20 cellular contexts compared by ENCODE assay signal in the genomic region with DNA sequence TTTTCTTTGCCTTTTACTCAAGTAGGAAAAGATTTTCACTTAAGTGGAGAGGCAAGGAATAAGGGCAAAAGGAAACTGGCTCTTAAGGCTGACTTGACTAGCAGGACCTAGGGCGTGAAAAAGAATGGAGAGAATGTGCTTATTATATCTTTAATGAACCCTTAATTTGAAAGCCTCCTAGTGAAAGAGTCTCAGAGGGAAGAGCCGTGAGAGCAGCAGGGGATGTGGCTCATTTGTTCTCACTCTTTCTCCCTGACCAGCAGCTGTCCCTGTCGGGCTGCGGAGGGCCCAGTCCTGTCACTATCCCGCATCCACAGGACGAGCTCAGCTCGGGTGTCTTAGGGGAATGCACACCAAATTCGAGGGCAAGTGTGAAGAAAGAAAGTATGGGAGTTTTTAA.
A peak's percentile ranks its signal among the peaks of the same experiment; 100 is the strongest.
DNase-seq lines count a peak whose midpoint lies in the region; ATAC-seq and TF ChIP-seq lines count a peak whose summit lies in the region.
"Had no signal": no experiment of that assay in that cellular context is flagged by ENCODE, and none has a peak within 500 bp of the region (broad histone marks: within the 10 kb centered on the region; RNA-seq: fewer than 3 reads in every experiment).

No MANE protein-coding gene starts in this region.

- H3K36me3 Mint-ChIP-seq in WTC11, result no peaks in the 10 kb centered on the region
- H3K36me3 Mint-ChIP-seq in neural crest cell (ENCODE audit: low read depth), result no peaks in the 10 kb centered on the region
- H3K36me3 Mint-ChIP-seq in activated naive CD4-positive, alpha-beta T cell treated with anti-CD3 and anti-CD28 coated beads, Interleukin-2, amount 50 U/mL, for 72 hours, result no peaks in the 10 kb centered on the region
- H3K36me3 Mint-ChIP-seq: activated naive CD4-positive, alpha-beta T cell treated with anti-CD3 and anti-CD28 coated beads, Interleukin-2, amount 50 U/mL, for 24 hours; CD14-positive monocyte; naive thymus-derived CD4-positive, alpha-beta T cell had no signal

- H3K27me3 Mint-ChIP-seq in WTC11 (ENCODE audit: low read depth) (no peaks in the 10 kb centered on the region), neural crest cell (ENCODE audit: low read depth) (no peaks in the 10 kb centered on the region)
- H3K27me3 Mint-ChIP-seq: activated CD8-positive, alpha-beta T cell treated with anti-CD3 and anti-CD28 coated beads for 36 hours had no signal

- DNase-seq in Ammon's horn (ENCODE audit: low spot score), result peak; percentile 38
- peak; percentile 28 for DNase-seq in WTC11 (ENCODE audit: low spot score)
- peak; percentile 23 for DNase-seq in iPS DF 19.7 (ENCODE audit: low read depth, low spot score)
- no peak for DNase-seq in neural crest cell (ENCODE audit: low read depth, low spot score)
- DNase-seq in NCI-H748 (lab: John Stamatoyannopoulos, UW; ENCODE audit: unreplicated experiment), result no peak
- DNase-seq in activated naive CD4-positive, alpha-beta T cell treated with anti-CD3 and anti-CD28 coated beads, Interleukin-2, amount 50 U/mL, for 72 hours (ENCODE audit: low spot score in 2 of 2), result no peak
- no peak for DNase-seq in stimulated activated CD4-positive, alpha-beta T cell treated with anti-CD3 and anti-CD28 coated beads, Interleukin-12 subunit alpha, Interleukin-12 subunit beta, amount 100 ng/mL, for 4 hours
- no peak for DNase-seq in dedifferentiated amniotic fluid mesenchymal stem cell (ENCODE audit: extremely low spot score)
- DNase-seq: activated CD8-positive, alpha-beta T cell treated with anti-CD3 and anti-CD28 coated beads for 36 hours; activated T-cell treated with anti-CD3 and anti-CD28 coated beads, Interleukin-2, amount 50 U/mL, for 4 hours; body of pancreas; DMS53; naive thymus-derived CD4-positive, alpha-beta T cell; NCI-H187 treated with DMSO at 0.1 percent for 48 hours; NCI-H446; SHP77 treated with DMSO at 0.1 percent for 48 hours; stimulated activated naive CD8-positive, alpha-beta T cell treated with anti-CD3 and anti-CD28 coated beads, Interleukin-15, Interleukin-2, amounts not matched to agents 100 U/mL and 50 U/mL, for 24 hours; T-helper 17 cell had no signal

- ATAC-seq in WTC11, result peak; percentile 95
- no peak for ATAC-seq in activated naive CD4-positive, alpha-beta T cell treated with anti-CD3 and anti-CD28 coated beads, Interleukin-2, amount 50 U/mL, for 72 hours
- ATAC-seq: activated CD8-positive, alpha-beta T cell treated with anti-CD3 and anti-CD28 coated beads for 36 hours; activated T-cell treated with anti-CD3 and anti-CD28 coated beads, Interleukin-2, amount 50 U/mL, for 4 hours; body of pancreas; naive thymus-derived CD4-positive, alpha-beta T cell; stimulated activated naive CD8-positive, alpha-beta T cell treated with anti-CD3 and anti-CD28 coated beads, Interleukin-15, Interleukin-2, amounts not matched to agents 100 U/mL and 50 U/mL, for 24 hours; T-helper 17 cell had no signal

- H3K9me3 Mint-ChIP-seq in WTC11 (no peaks in the 10 kb centered on the region), neural crest cell (no peaks in the 10 kb centered on the region)
- no peaks in the 10 kb centered on the region for H3K9me3 Mint-ChIP-seq in activated naive CD4-positive, alpha-beta T cell treated with anti-CD3 and anti-CD28 coated beads, Interleukin-2, amount 50 U/mL, for 72 hours
- H3K9me3 Mint-ChIP-seq: activated CD8-positive, alpha-beta T cell treated with anti-CD3 and anti-CD28 coated beads for 36 hours; activated naive CD4-positive, alpha-beta T cell treated with anti-CD3 and anti-CD28 coated beads, Interleukin-2, amount 50 U/mL, for 24 hours; activated T-cell treated with anti-CD3 and anti-CD28 coated beads, Interleukin-2, amount 50 U/mL, for 4 hours; naive thymus-derived CD4-positive, alpha-beta T cell had no signal

- H3K27ac Mint-ChIP-seq in WTC11, result peak overlapping the region; percentile 2; the same call in 1 of the 2 replicates
- H3K27ac Mint-ChIP-seq in neural crest cell (ENCODE audit: unreplicated experiment), result peak overlapping the region; percentile 32
- no peak overlapping the region for H3K27ac Mint-ChIP-seq in activated naive CD4-positive, alpha-beta T cell treated with anti-CD3 and anti-CD28 coated beads, Interleukin-2, amount 50 U/mL, for 72 hours
- H3K27ac Mint-ChIP-seq: activated CD8-positive, alpha-beta T cell treated with anti-CD3 and anti-CD28 coated beads for 36 hours; activated naive CD4-positive, alpha-beta T cell treated with anti-CD3 and anti-CD28 coated beads, Interleukin-2, amount 50 U/mL, for 24 hours; CD14-positive monocyte; naive thymus-derived CD4-positive, alpha-beta T cell; T-helper 17 cell had no signal

- no peak for TF ChIP-seq CTCF in WTC11 (IDR thresholded peaks at IDR 0.05)
- no peak for TF ChIP-seq CTCF in neural crest cell (conservative IDR thresholded peaks at IDR 0.05)

- H3K4me3 Mint-ChIP-seq in WTC11 (no peak overlapping the region), neural crest cell (no peak overlapping the region)
- H3K4me3 Mint-ChIP-seq: activated CD8-positive, alpha-beta T cell treated with anti-CD3 and anti-CD28 coated beads for 36 hours; activated naive CD4-positive, alpha-beta T cell treated with anti-CD3 and anti-CD28 coated beads, Interleukin-2, amount 50 U/mL, for 24 hours; activated T-cell treated with anti-CD3 and anti-CD28 coated beads, Interleukin-2, amount 50 U/mL, for 4 hours; CD14-positive monocyte; naive thymus-derived CD4-positive, alpha-beta T cell; T-helper 17 cell had no signal

- CTCF ChIA-PET in WTC11 (lab: Charles Lee), result interaction anchor here (1.0 to 2.8 kb wide), 4 partner anchors 11 to 146 kb away, joined by 3 to 18 read pairs (median 4); no protein-coding TSS in a partner anchor

- H3K4me1 Mint-ChIP-seq in WTC11, result peaks cover 14% of the 10 kb centered on the region
- peaks cover 12% of the 10 kb centered on the region for H3K4me1 Mint-ChIP-seq in neural crest cell
- H3K4me1 Mint-ChIP-seq: activated naive CD4-positive, alpha-beta T cell treated with anti-CD3 and anti-CD28 coated beads, Interleukin-2, amount 50 U/mL, for 24 hours; CD14-positive monocyte; naive thymus-derived CD4-positive, alpha-beta T cell had no signal

- POLR2A ChIA-PET in WTC11 (lab: Charles Lee), result no interaction called here

TF ChIP-seq in WTC11, 78 proteins besides CTCF, POLR2A, EP300 and RAD21:
- TF ChIP-seq, protein P1, sequence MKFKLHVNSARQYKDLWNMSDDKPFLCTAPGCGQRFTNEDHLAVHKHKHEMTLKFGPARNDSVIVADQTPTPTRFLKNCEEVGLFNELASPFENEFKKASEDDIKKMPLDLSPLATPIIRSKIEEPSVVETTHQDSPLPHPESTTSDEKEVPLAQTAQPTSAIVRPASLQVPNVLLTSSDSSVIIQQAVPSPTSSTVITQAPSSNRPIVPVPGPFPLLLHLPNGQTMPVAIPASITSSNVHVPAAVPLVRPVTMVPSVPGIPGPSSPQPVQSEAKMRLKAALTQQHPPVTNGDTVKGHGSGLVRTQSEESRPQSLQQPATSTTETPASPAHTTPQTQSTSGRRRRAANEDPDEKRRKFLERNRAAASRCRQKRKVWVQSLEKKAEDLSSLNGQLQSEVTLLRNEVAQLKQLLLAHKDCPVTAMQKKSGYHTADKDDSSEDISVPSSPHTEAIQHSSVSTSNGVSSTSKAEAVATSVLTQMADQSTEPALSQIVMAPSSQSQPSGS (CRISPR knock-in tag; IDR thresholded peaks at IDR 0.05; ENCODE audit: borderline replicate concordance, low read depth), result no peak
- TF ChIP-seq FOXJ3 (CRISPR knock-in tag; IDR thresholded peaks at IDR 0.05; ENCODE audit: borderline replicate concordance) (no peak), KAT7 (CRISPR knock-in tag; IDR thresholded peaks at IDR 0.05; ENCODE audit: borderline replicate concordance) (no peak), MLX (CRISPR knock-in tag; IDR thresholded peaks at IDR 0.05) (no peak), SMAD4 (CRISPR knock-in tag; IDR thresholded peaks at IDR 0.05) (no peak)
- TF ChIP-seq, protein P2, sequence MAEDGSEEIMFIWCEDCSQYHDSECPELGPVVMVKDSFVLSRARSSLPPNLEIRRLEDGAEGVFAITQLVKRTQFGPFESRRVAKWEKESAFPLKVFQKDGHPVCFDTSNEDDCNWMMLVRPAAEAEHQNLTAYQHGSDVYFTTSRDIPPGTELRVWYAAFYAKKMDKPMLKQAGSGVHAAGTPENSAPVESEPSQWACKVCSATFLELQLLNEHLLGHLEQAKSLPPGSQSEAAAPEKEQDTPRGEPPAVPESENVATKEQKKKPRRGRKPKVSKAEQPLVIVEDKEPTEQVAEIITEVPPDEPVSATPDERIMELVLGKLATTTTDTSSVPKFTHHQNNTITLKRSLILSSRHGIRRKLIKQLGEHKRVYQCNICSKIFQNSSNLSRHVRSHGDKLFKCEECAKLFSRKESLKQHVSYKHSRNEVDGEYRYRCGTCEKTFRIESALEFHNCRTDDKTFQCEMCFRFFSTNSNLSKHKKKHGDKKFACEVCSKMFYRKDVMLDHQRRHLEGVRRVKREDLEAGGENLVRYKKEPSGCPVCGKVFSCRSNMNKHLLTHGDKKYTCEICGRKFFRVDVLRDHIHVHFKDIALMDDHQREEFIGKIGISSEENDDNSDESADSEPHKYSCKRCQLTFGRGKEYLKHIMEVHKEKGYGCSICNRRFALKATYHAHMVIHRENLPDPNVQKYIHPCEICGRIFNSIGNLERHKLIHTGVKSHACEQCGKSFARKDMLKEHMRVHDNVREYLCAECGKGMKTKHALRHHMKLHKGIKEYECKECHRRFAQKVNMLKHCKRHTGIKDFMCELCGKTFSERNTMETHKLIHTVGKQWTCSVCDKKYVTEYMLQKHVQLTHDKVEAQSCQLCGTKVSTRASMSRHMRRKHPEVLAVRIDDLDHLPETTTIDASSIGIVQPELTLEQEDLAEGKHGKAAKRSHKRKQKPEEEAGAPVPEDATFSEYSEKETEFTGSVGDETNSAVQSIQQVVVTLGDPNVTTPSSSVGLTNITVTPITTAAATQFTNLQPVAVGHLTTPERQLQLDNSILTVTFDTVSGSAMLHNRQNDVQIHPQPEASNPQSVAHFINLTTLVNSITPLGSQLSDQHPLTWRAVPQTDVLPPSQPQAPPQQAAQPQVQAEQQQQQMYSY (CRISPR knock-in tag; IDR thresholded peaks at IDR 0.05), result no peak

Comparison
In these comparisons a context has a peak if more than half of its experiments do, and no peak if none do; other contexts are left out.
1. DNase-seq: peak in Ammon's horn (single experiment), WTC11 (single experiment) and iPS DF 19.7 (single experiment); none in neural crest cell (single experiment), NCI-H748 (single experiment), activated naive CD4-positive, alpha-beta T cell treated with anti-CD3 and anti-CD28 coated beads, Interleukin-2, amount 50 U/mL, for 72 hours (0 of 2), stimulated activated CD4-positive, alpha-beta T cell treated with anti-CD3 and anti-CD28 coated beads, Interleukin-12 subunit alpha, Interleukin-12 subunit beta, amount 100 ng/mL, for 4 hours (single experiment) and dedifferentiated amniotic fluid mesenchymal stem cell (single experiment).
2. H3K27ac Mint-ChIP-seq: peak in WTC11 (single experiment) and neural crest cell (single experiment); none in activated naive CD4-positive, alpha-beta T cell treated with anti-CD3 and anti-CD28 coated beads, Interleukin-2, amount 50 U/mL, for 72 hours (0 of 2).